In the genomic region with DNA sequence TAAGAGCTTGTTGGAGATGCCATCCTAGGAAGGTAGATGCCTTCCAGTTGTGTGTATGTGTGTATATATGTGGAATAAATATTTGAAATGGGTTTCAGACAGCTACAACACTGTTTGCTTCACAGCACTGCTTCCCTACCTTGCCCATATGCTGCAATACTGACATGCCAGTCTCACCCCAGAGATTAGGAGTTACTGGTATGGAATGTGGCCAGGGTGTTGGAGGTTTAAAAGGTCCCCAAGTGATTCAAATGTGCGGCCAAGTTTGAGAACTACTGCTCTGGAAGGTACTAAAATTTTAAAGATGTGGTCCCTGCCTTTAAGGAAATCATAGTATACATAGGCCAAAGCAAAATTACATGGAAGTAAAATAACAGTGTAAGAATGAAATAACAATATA, we compare ENCODE assay signal across 20 cellular contexts.
"Had no signal": no experiment of that assay in that cellular context is flagged by ENCODE, and none has a peak within 500 bp of the region (broad histone marks: within the 10 kb centered on the region; RNA-seq: fewer than 3 reads in every experiment).

No MANE protein-coding gene starts in this region.

- H3K9me3 Mint-ChIP-seq: activated T-cell treated with anti-CD3 and anti-CD28 coated beads, Interleukin-2, amount 50 U/mL, for 72 hours; dendritic cell treated with granulocyte-macrophage colony-stimulating factor and Interleukin-4, amounts not matched to agents 40 ng/mL and 50 ng/mL, for 4 days; natural killer cell had no signal

- H3K27ac Mint-ChIP-seq: activated CD4-positive, alpha-beta memory T cell treated with anti-CD3 and anti-CD28 coated beads for 36 hours; activated naive CD4-positive, alpha-beta T cell treated with anti-CD3 and anti-CD28 coated beads, Interleukin-2, amount 10 ng/mL, durations not matched to agents 7 days and 5 days; activated T-cell treated with anti-CD3 and anti-CD28 coated beads, Interleukin-2, amount 50 U/mL, for 72 hours; dendritic cell treated with granulocyte-macrophage colony-stimulating factor and Interleukin-4, amounts not matched to agents 40 ng/mL and 50 ng/mL, for 4 days; natural killer cell; T-helper 17 cell had no signal

- H3K36me3 Mint-ChIP-seq: natural killer cell had no signal

- H3K27me3 Mint-ChIP-seq: activated CD4-positive, alpha-beta memory T cell treated with anti-CD3 and anti-CD28 coated beads for 36 hours; activated naive CD4-positive, alpha-beta T cell treated with anti-CD3 and anti-CD28 coated beads, Interleukin-2, amount 10 ng/mL, durations not matched to agents 7 days and 5 days; dendritic cell treated with granulocyte-macrophage colony-stimulating factor and Interleukin-4, amounts not matched to agents 40 ng/mL and 50 ng/mL, for 4 days; T-helper 17 cell had no signal

- DNase-seq: activated CD4-positive, alpha-beta memory T cell treated with anti-CD3 and anti-CD28 coated beads for 36 hours; activated CD4-positive, alpha-beta T cell treated with anti-CD3 and anti-CD28 coated beads for 48 hours; activated effector memory CD4-positive, alpha-beta T cell treated with Interleukin-2 at 50 U/mL for 16 hours; activated naive CD4-positive, alpha-beta T cell treated with anti-CD3 and anti-CD28 coated beads, Interleukin-2, amount 10 ng/mL, durations not matched to agents 7 days and 5 days; activated T-cell treated with anti-CD3 and anti-CD28 coated beads, Interleukin-2, amount 50 U/mL, for 72 hours; body of pancreas; effector CD8-positive, alpha-beta T cell; foreskin melanocyte; glutamatergic neuron; hippocampal formation; kidney glomerular epithelial cell; midbrain; natural killer cell; retina; stimulated activated CD4-positive, alpha-beta T cell treated with anti-CD3 and anti-CD28 coated beads, Interleukin-4, amount 100 ng/mL, for 24 hours; stimulated activated naive CD4-positive, alpha-beta T cell treated with Interleukin-2 at 50 U/mL for 16 hours; T-helper 17 cell; upper lobe of left lung had no signal

- H3K4me3 ChIP-seq: body of pancreas, cardiac muscle cell, upper lobe of left lung had no signal

- H3K27me3 ChIP-seq: body of pancreas, cardiac muscle cell, upper lobe of left lung had no signal

- H3K27ac ChIP-seq: body of pancreas, cardiac muscle cell, upper lobe of left lung had no signal

- H3K4me3 Mint-ChIP-seq: activated CD4-positive, alpha-beta memory T cell treated with anti-CD3 and anti-CD28 coated beads for 36 hours; activated naive CD4-positive, alpha-beta T cell treated with anti-CD3 and anti-CD28 coated beads, Interleukin-2, amount 10 ng/mL, durations not matched to agents 7 days and 5 days; activated T-cell treated with anti-CD3 and anti-CD28 coated beads, Interleukin-2, amount 50 U/mL, for 72 hours; dendritic cell treated with granulocyte-macrophage colony-stimulating factor and Interleukin-4, amounts not matched to agents 40 ng/mL and 50 ng/mL, for 4 days; natural killer cell; T-helper 17 cell had no signal

- ATAC-seq: activated T-cell treated with anti-CD3 and anti-CD28 coated beads, Interleukin-2, amount 50 U/mL, for 72 hours; body of pancreas; T-helper 17 cell had no signal

- H3K36me3 ChIP-seq: cardiac muscle cell, upper lobe of left lung had no signal

- H3K9me3 ChIP-seq: body of pancreas, upper lobe of left lung had no signal

- H3K4me1 Mint-ChIP-seq: activated naive CD4-positive, alpha-beta T cell treated with anti-CD3 and anti-CD28 coated beads, Interleukin-2, amount 10 ng/mL, durations not matched to agents 7 days and 5 days; T-helper 17 cell had no signal
